Comparison of ENCODE assay signal across 1 cellular context in the genomic region with DNA sequence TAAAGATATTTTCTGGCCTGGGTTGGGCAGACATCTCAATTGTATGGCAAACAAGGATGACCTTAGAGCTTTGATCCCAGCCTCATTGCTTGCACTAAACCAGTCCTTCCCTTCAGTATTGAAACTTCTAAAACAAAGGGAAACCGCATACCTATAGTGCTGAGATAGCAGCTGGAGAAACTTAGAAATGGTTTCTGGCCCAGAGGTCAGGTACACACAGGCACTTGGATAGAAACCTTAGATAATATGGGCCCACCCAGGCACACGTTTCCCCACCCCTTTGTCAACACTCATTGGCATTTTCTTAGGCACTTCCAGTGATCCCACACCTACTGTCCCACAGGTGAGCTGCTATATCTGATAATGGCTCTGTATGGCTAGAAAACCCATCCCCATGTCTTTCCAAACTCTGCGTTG.
TF ChIP-seq lines count a peak whose summit lies in the region.

No MANE protein-coding gene starts in this region.

TF ChIP-seq in HepG2, 621 proteins besides CTCF, POLR2A, EP300 and RAD21 (continued from another document and continues in another):
- TF ChIP-seq, protein P1, sequence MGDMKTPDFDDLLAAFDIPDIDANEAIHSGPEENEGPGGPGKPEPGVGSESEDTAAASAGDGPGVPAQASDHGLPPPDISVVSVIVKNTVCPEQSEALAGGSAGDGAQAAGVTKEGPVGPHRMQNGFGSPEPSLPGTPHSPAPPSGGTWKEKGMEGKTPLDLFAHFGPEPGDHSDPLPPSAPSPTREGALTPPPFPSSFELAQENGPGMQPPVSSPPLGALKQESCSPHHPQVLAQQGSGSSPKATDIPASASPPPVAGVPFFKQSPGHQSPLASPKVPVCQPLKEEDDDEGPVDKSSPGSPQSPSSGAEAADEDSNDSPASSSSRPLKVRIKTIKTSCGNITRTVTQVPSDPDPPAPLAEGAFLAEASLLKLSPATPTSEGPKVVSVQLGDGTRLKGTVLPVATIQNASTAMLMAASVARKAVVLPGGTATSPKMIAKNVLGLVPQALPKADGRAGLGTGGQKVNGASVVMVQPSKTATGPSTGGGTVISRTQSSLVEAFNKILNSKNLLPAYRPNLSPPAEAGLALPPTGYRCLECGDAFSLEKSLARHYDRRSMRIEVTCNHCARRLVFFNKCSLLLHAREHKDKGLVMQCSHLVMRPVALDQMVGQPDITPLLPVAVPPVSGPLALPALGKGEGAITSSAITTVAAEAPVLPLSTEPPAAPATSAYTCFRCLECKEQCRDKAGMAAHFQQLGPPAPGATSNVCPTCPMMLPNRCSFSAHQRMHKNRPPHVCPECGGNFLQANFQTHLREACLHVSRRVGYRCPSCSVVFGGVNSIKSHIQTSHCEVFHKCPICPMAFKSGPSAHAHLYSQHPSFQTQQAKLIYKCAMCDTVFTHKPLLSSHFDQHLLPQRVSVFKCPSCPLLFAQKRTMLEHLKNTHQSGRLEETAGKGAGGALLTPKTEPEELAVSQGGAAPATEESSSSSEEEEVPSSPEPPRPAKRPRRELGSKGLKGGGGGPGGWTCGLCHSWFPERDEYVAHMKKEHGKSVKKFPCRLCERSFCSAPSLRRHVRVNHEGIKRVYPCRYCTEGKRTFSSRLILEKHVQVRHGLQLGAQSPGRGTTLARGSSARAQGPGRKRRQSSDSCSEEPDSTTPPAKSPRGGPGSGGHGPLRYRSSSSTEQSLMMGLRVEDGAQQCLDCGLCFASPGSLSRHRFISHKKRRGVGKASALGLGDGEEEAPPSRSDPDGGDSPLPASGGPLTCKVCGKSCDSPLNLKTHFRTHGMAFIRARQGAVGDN (CRISPR knock-in tag; IDR thresholded peaks at IDR 0.05), result no peak
- TF ChIP-seq PHF21A (CRISPR knock-in tag; IDR thresholded peaks at IDR 0.05) (peak; percentile 80), ZNF205 (CRISPR knock-in tag; IDR thresholded peaks at IDR 0.05) (peak; percentile 80), FOXK2 (IDR thresholded peaks at IDR 0.05) (peak; percentile 13; the same call in 1 of the 2 replicates), ONECUT2 (CRISPR knock-in tag; IDR thresholded peaks at IDR 0.05) (peak; percentile 49; the same call in 1 of the 2 replicates), ZNF468 (CRISPR knock-in tag; IDR thresholded peaks at IDR 0.05) (no peak), ZNF431 (CRISPR knock-in tag; IDR thresholded peaks at IDR 0.05; ENCODE audit: borderline replicate concordance, low read depth) (no peak), KDM6A (CRISPR knock-in tag; IDR thresholded peaks at IDR 0.05; ENCODE audit: low read depth) (peak; percentile 62; the same call in 1 of the 2 replicates), ZNF142 (CRISPR knock-in tag; IDR thresholded peaks at IDR 0.05) (no peak), ZNF614 (CRISPR knock-in tag; IDR thresholded peaks at IDR 0.05; ENCODE audit: borderline replicate concordance) (peak; percentile 47; the same call in 1 of the 2 replicates), SRSF9 (IDR thresholded peaks at IDR 0.05; ENCODE audit: borderline replicate concordance, insufficient read depth, low read depth, low read length, poor library complexity, severe bottlenecking) (no peak), HNF4G (IDR thresholded peaks at IDR 0.05; ENCODE audit: borderline replicate concordance, low read depth, low read length) (peak; percentile 97), HNF4G (CRISPR knock-in tag; IDR thresholded peaks at IDR 0.05; ENCODE audit: borderline replicate concordance, low read depth) (peak; percentile 57; the same call in 1 of the 2 replicates), CBX5 (CRISPR knock-in tag; IDR thresholded peaks at IDR 0.05; ENCODE audit: borderline replicate concordance) (peak; percentile 41; the same call in 1 of the 2 replicates), HCFC1 (IDR thresholded peaks at IDR 0.05; ENCODE audit: low read depth, low read length) (no peak), BRF2 (CRISPR knock-in tag; IDR thresholded peaks at IDR 0.05) (peak; percentile 83; the same call in 1 of the 2 replicates), NFATC3 (CRISPR knock-in tag; IDR thresholded peaks at IDR 0.05) (no peak), PRDM15 (CRISPR knock-in tag; IDR thresholded peaks at IDR 0.05) (0 out of 2 replicates have a peak, but pooled peaks have one; percentile 11), GATA4 (IDR thresholded peaks at IDR 0.05; ENCODE audit: borderline replicate concordance, low read depth) (peak; percentile 52; the same call in 1 of the 2 replicates), CHD4 (IDR thresholded peaks at IDR 0.05; ENCODE audit: borderline replicate concordance, low read length) (0 out of 2 replicates have a peak, but pooled peaks have one; percentile 18), MIXL1 (CRISPR knock-in tag; IDR thresholded peaks at IDR 0.05) (peak; percentile 54; the same call in 1 of the 2 replicates), KAT2B (IDR thresholded peaks at IDR 0.05; ENCODE audit: borderline replicate concordance, low read depth, low read length) (no peak), ZNF782 (CRISPR knock-in tag; IDR thresholded peaks at IDR 0.05; ENCODE audit: borderline replicate concordance) (peak; percentile 59; the same call in 1 of the 2 replicates), REXO4 (CRISPR knock-in tag; IDR thresholded peaks at IDR 0.05; ENCODE audit: borderline replicate concordance) (no peak), TAF1 (CRISPR knock-in tag; IDR thresholded peaks at IDR 0.05) (no peak), FOXA3 (CRISPR knock-in tag; IDR thresholded peaks at IDR 0.05) (peak; percentile 89), CEBPG (CRISPR knock-in tag; IDR thresholded peaks at IDR 0.05) (peak; percentile 68), ZNF34 (CRISPR knock-in tag; IDR thresholded peaks at IDR 0.05; ENCODE audit: borderline replicate concordance) (no peak), ZKSCAN8 (CRISPR knock-in tag; IDR thresholded peaks at IDR 0.05; ENCODE audit: borderline replicate concordance) (0 out of 2 replicates have a peak, but pooled peaks have one; percentile 46), ZNF776 (CRISPR knock-in tag; IDR thresholded peaks at IDR 0.05) (no peak), HOXA7 (CRISPR knock-in tag; IDR thresholded peaks at IDR 0.05) (no peak), ZNF256 (CRISPR knock-in tag; conservative IDR thresholded peaks at IDR 0.05) (peak; percentile 71; the same call in 1 of the 2 replicates), HOXD1 (CRISPR knock-in tag; IDR thresholded peaks at IDR 0.05) (peak; percentile 42; the same call in 1 of the 2 replicates), ZFX (CRISPR knock-in tag; IDR thresholded peaks at IDR 0.05; ENCODE audit: low read depth) (peak; percentile 61), YY1 (IDR thresholded peaks at IDR 0.05; ENCODE audit: insufficient read depth, insufficient replicate concordance, low read depth, low read length) (peak; percentile 32), MED13 (CRISPR knock-in tag; IDR thresholded peaks at IDR 0.05) (peak; percentile 66; the same call in 1 of the 2 replicates), HNRNPLL (IDR thresholded peaks at IDR 0.05; ENCODE audit: low read depth, low read length, poor library complexity, severe bottlenecking) (no peak), DMAP1 (CRISPR knock-in tag; IDR thresholded peaks at IDR 0.05) (peak; percentile 1; the same call in 1 of the 2 replicates), ZNF841 (CRISPR knock-in tag; IDR thresholded peaks at IDR 0.05; ENCODE audit: borderline replicate concordance) (no peak), SIN3B (IDR thresholded peaks at IDR 0.05; ENCODE audit: low read length) (no peak), EZH2 (conservative IDR thresholded peaks at IDR 0.05; ENCODE audit: low read depth, low read length) (no peak)
- TF ChIP-seq, protein P2, sequence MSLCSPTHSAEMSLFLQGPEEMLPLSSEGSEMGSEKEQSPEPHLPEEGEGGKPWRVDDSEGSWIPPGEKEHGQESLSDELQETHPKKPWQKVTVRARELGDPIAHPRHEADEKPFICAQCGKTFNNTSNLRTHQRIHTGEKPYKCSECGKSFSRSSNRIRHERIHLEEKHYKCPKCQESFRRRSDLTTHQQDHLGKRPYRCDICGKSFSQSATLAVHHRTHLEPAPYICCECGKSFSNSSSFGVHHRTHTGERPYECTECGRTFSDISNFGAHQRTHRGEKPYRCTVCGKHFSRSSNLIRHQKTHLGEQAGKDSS (CRISPR knock-in tag; IDR thresholded peaks at IDR 0.05; ENCODE audit: borderline replicate concordance, low read depth), result 0 out of 2 replicates have a peak, but pooled peaks have one; percentile 28
- TF ChIP-seq, protein P3, sequence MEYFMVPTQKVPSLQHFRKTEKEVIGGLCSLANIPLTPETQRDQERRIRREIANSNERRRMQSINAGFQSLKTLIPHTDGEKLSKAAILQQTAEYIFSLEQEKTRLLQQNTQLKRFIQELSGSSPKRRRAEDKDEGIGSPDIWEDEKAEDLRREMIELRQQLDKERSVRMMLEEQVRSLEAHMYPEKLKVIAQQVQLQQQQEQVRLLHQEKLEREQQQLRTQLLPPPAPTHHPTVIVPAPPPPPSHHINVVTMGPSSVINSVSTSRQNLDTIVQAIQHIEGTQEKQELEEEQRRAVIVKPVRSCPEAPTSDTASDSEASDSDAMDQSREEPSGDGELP (IDR thresholded peaks at IDR 0.05; ENCODE audit: borderline replicate concordance, low read depth), result peak; percentile 87
- TF ChIP-seq, protein P4, sequence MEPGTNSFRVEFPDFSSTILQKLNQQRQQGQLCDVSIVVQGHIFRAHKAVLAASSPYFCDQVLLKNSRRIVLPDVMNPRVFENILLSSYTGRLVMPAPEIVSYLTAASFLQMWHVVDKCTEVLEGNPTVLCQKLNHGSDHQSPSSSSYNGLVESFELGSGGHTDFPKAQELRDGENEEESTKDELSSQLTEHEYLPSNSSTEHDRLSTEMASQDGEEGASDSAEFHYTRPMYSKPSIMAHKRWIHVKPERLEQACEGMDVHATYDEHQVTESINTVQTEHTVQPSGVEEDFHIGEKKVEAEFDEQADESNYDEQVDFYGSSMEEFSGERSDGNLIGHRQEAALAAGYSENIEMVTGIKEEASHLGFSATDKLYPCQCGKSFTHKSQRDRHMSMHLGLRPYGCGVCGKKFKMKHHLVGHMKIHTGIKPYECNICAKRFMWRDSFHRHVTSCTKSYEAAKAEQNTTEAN (CRISPR knock-in tag; conservative IDR thresholded peaks at IDR 0.05), result peak; percentile 81; the same call in 1 of the 2 replicates
